31 cellular contexts compared by ENCODE assay signal in the genomic region with DNA sequence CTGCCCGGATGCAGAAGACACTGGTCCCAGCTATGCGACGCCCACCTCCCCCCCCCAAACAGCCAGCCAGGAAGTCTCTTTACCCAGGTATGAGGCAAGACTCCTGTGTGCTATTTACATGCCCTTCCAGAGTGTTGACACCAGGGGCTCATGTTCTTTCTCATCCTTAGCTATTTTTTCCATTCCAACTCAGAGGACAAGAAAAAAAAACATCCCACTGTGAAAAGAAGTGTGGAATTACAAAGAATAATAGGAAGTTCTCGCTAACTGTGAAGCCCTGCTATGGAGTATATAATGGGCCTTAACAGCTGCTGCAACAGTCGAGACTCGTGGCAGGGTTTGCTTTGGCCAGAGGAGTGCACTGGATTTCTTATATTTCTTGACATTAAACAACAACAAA.
DNase-seq lines count a peak whose midpoint lies in the region; ATAC-seq and TF ChIP-seq lines count a peak whose summit lies in the region.
"Had no signal": no experiment of that assay in that cellular context is flagged by ENCODE, and none has a peak within 500 bp of the region (broad histone marks: within the 10 kb centered on the region; RNA-seq: fewer than 3 reads in every experiment).

No MANE protein-coding gene starts in this region.

- no peak overlapping the region for H3K18ac ChIP-seq in mesendoderm (ENCODE audit: low read length)

- TF ChIP-seq EP300 in transverse colon (IDR thresholded peaks at IDR 0.05; ENCODE audit: low read depth): no peak

- in situ Hi-C loops in transverse colon (cut with MboI; ENCODE audit: low pct_ligation_motif_present in 1 of 4, low pct_unique_long_range_greater_than_20kb in 1 of 4, low sequenced_read_pairs in 3 of 4): loop anchor here in 3 of 4 donors (10.0 to 25.0 kb wide), 3 partner anchors 101 to 949 kb away; no protein-coding TSS in a partner anchor

- H3K4me2 ChIP-seq in mesendoderm (ENCODE audit: low read length): no peak overlapping the region
- H3K4me2 ChIP-seq: hepatocyte had no signal

- H3K27ac ChIP-seq in mesendoderm (ENCODE audit: low read depth, low read length) (no peak overlapping the region), transverse colon (no peak overlapping the region)
- H3K27ac ChIP-seq: ascending aorta, dorsolateral prefrontal cortex, gastroesophageal sphincter, hepatocyte, SJSA1, stomach, uterus had no signal

- no peak for TF ChIP-seq CTCF in transverse colon (IDR thresholded peaks at IDR 0.05)

- DNase-seq in NCI-H1417 (lab: John Stamatoyannopoulos, UW) (peak in 2 of 3 experiments; percentile 0 to 12), NCI-H1417 treated with DMSO at 0.1 percent for 48 hours (lab: John Stamatoyannopoulos, UW) (no peak), NCI-H69 (lab: John Stamatoyannopoulos, UW) (peak; percentile 41), dermis microvascular lymphatic vessel endothelial cell (ENCODE audit: low read depth in 2 of 2) (peak; percentile 20 to 63), mesendoderm (peak; percentile 51), RKO (ENCODE audit: low spot score) (no peak), transverse colon (no peak)
- DNase-seq: 8988T; activated CD4-positive, alpha-beta T cell treated with anti-CD3 and anti-CD28 coated beads, Interleukin-2, amount 10 ng/mL, durations not matched to agents 24 days and 14 days; activated gamma-delta T cell treated with Interleukin-2 at 50 U/mL for 16 hours; activated T-cell treated with anti-CD3 and anti-CD28 coated beads, Interleukin-2, amount 50 U/mL, for 4 hours; CD8-positive, alpha-beta T cell; dorsolateral prefrontal cortex; EL; H9; immature natural killer cell; NCI-H1092 treated with DMSO at 0.1 percent for 48 hours; NCI-H2029; NCI-H2227 treated with DMSO at 0.1 percent for 48 hours; posterior cingulate gyrus; right cardiac atrium; stimulated activated CD4-positive, alpha-beta T cell treated with anti-CD3 and anti-CD28 coated beads, Interleukin-2, amount 100 ng/mL, for 48 hours; stomach; T1000; uterus had no signal

- H3K4ac ChIP-seq in mesendoderm (ENCODE audit: low read depth, low read length): no peak overlapping the region

- H3K79me1 ChIP-seq in mesendoderm (ENCODE audit: low read length): no peaks in the 10 kb centered on the region

- TF ChIP-seq POLR2A in transverse colon (IDR thresholded peaks at IDR 0.05): no peak

- no peak overlapping the region for H4K8ac ChIP-seq in mesendoderm (ENCODE audit: low read depth, low read length)

- no peak overlapping the region for H3K23ac ChIP-seq in mesendoderm (ENCODE audit: low read length)

- no peak overlapping the region for H2BK15ac ChIP-seq in mesendoderm (replicated peaks; ENCODE audit: low read depth)

- no peaks in the 10 kb centered on the region for H3K27me3 ChIP-seq in mesendoderm (ENCODE audit: insufficient read depth, low read length, poor library complexity)
- no peaks in the 10 kb centered on the region for H3K27me3 ChIP-seq in transverse colon
- H3K27me3 ChIP-seq: ascending aorta, dorsolateral prefrontal cortex, gastroesophageal sphincter, hepatocyte, SJSA1, stomach, uterus had no signal

- intact Hi-C loops in transverse colon (cut with DNase I; ENCODE audit: low total_unique reads): no loop called here

- ATAC-seq in HG02852 (IDR thresholded peaks at IDR 0.05; ENCODE audit: unreplicated experiment): no peak
- ATAC-seq: activated T-cell treated with anti-CD3 and anti-CD28 coated beads, Interleukin-2, amount 50 U/mL, for 4 hours; CD8-positive, alpha-beta T cell; gastroesophageal sphincter; left lobe of liver; right cardiac atrium had no signal

- H2BK5ac ChIP-seq in mesendoderm (ENCODE audit: low read length): no peak overlapping the region

- H3K36me3 ChIP-seq in mesendoderm (ENCODE audit: control insufficient read depth, insufficient read depth, low read length) (no peaks in the 10 kb centered on the region), transverse colon (no peaks in the 10 kb centered on the region)
- H3K36me3 ChIP-seq: ascending aorta, gastroesophageal sphincter, SJSA1, stomach, uterus had no signal

- H3K9me3 ChIP-seq in transverse colon: no peaks in the 10 kb centered on the region
- H3K9me3 ChIP-seq: ascending aorta, SJSA1, stomach, uterus had no signal

- H3K4me1 ChIP-seq in mesendoderm (ENCODE audit: control insufficient read depth, low read depth, low read length): no peaks in the 10 kb centered on the region
- H3K4me1 ChIP-seq in transverse colon: no peaks in the 10 kb centered on the region
- H3K4me1 ChIP-seq: ascending aorta, gastroesophageal sphincter, SJSA1, stomach, uterus had no signal

- no CpG with 5 or more reads among the region's 6 CpGs for WGBS in mesendoderm (ENCODE audit: extremely low coverage, insufficient coverage, low lambda C conversion rate)
- 70 to 78% methylated on average over 3 to 6 of the region's 6 CpGs for WGBS in transverse colon (ENCODE audit: low coverage in 1 of 2), 2 donors

- H3K56ac ChIP-seq in mesendoderm (ENCODE audit: low read length): no peak overlapping the region

- H3K79me2 ChIP-seq in mesendoderm (ENCODE audit: control insufficient read depth, insufficient read depth, low read length): no peaks in the 10 kb centered on the region
- H3K79me2 ChIP-seq: hepatocyte had no signal

- H3K4me3 ChIP-seq in mesendoderm (ENCODE audit: low read length) (no peak overlapping the region), transverse colon (no peak overlapping the region)
- H3K4me3 ChIP-seq: ascending aorta, dorsolateral prefrontal cortex, gastroesophageal sphincter, hepatocyte, SJSA1, stomach, uterus had no signal

- H3K9ac ChIP-seq in mesendoderm (ENCODE audit: low read length): no peak overlapping the region

- H2BK120ac ChIP-seq in mesendoderm (ENCODE audit: low read depth, low read length): no peak overlapping the region

- H2AK5ac ChIP-seq in mesendoderm (ENCODE audit: low read length): no peak overlapping the region

- no peak overlapping the region for H4K5ac ChIP-seq in mesendoderm (ENCODE audit: low read length)

Comparison
In these comparisons a context has a peak if more than half of its experiments do, and no peak if none do; other contexts are left out.
1. DNase-seq: peak in NCI-H1417 (2 of 3), NCI-H69 (single experiment), dermis microvascular lymphatic vessel endothelial cell (2 of 2) and mesendoderm (single experiment); none in NCI-H1417 treated with DMSO at 0.1 percent for 48 hours (single experiment), RKO (single experiment) and transverse colon (single experiment).